Comparison of ENCODE assay signal across 1 cellular context in the genomic region with DNA sequence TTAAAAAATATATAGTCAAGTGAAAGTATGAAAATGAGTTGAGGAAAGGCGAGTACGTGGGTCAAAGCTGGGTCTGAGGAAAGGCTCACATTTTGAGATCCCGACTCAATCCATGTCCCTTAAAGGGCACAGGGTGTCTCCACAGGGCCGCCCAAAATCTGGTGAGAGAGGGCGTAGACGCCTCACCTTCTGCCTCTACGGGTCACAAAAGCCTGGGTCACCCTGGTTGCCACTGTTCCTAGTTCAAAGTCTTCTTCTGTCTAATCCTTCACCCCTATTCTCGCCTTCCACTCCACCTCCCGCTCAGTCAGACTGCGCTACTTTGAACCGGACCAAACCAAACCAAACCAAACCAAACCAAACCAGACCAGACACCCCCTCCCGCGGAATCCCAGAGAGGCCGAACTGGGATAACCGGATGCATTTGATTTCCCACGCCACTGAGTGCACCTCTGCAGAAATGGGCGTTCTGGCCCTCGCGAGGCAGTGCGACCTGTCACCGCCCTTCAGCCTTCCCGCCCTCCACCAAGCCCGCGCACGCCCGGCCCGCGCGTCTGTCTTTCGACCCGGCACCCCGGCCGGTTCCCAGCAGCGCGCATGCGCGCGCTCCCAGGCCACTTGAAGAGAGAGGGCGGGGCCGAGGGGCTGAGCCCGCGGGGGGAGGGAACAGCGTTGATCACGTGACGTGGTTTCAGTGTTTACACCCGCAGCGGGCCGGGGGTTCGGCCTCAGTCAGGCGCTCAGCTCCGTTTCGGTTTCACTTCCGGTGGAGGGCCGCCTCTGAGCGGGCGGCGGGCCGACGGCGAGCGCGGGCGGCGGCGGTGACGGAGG.
A peak's percentile ranks its signal among the peaks of the same experiment; 100 is the strongest.
TF ChIP-seq lines count a peak whose summit lies in the region.

A gene (plus strand): TSS at position 728 of the 831 bp plus-strand sequence. CDS start 261 bp downstream, outside the sequence.

TF ChIP-seq in HEK293, 187 proteins besides CTCF, POLR2A, EP300 and RAD21 (continued from another document):
- TF ChIP-seq, protein P1, sequence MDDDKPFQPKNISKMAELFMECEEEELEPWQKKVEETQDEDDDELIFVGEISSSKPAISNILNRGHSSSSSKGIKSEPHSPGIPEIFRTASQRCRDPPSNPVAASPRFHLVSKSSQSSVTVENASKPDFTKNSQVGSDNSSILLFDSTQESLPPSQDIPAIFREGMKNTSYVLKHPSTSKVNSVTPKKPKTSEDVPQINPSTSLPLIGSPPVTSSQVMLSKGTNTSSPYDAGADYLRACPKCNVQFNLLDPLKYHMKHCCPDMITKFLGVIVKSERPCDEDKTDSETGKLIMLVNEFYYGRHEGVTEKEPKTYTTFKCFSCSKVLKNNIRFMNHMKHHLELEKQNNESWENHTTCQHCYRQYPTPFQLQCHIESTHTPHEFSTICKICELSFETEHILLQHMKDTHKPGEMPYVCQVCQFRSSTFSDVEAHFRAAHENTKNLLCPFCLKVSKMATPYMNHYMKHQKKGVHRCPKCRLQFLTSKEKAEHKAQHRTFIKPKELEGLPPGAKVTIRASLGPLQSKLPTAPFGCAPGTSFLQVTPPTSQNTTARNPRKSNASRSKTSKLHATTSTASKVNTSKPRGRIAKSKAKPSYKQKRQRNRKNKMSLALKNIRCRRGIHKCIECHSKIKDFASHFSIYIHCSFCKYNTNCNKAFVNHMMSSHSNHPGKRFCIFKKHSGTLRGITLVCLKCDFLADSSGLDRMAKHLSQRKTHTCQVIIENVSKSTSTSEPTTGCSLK (tag by site-specific recombination; IDR thresholded peaks at IDR 0.05), result no peak
- TF ChIP-seq ZNF174 (tag by site-specific recombination; IDR thresholded peaks at IDR 0.05), result no peak
- no peak for TF ChIP-seq HOXC10 (CRISPR knock-in tag; IDR thresholded peaks at IDR 0.05)
- TF ChIP-seq BCL11B (tag by site-specific recombination; IDR thresholded peaks at IDR 0.05; ENCODE audit: low read depth), result no peak
- TF ChIP-seq, protein P2, sequence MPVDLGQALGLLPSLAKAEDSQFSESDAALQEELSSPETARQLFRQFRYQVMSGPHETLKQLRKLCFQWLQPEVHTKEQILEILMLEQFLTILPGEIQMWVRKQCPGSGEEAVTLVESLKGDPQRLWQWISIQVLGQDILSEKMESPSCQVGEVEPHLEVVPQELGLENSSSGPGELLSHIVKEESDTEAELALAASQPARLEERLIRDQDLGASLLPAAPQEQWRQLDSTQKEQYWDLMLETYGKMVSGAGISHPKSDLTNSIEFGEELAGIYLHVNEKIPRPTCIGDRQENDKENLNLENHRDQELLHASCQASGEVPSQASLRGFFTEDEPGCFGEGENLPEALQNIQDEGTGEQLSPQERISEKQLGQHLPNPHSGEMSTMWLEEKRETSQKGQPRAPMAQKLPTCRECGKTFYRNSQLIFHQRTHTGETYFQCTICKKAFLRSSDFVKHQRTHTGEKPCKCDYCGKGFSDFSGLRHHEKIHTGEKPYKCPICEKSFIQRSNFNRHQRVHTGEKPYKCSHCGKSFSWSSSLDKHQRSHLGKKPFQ (tag by site-specific recombination; IDR thresholded peaks at IDR 0.05), result no peak
- no peak for TF ChIP-seq ZNF221 (tag by site-specific recombination; IDR thresholded peaks at IDR 0.05; ENCODE audit: borderline replicate concordance)
- TF ChIP-seq, protein P3, sequence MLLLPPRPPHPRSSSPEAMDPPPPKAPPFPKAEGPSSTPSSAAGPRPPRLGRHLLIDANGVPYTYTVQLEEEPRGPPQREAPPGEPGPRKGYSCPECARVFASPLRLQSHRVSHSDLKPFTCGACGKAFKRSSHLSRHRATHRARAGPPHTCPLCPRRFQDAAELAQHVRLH (tag by site-specific recombination; IDR thresholded peaks at IDR 0.05), result no peak
- TF ChIP-seq, protein P4, sequence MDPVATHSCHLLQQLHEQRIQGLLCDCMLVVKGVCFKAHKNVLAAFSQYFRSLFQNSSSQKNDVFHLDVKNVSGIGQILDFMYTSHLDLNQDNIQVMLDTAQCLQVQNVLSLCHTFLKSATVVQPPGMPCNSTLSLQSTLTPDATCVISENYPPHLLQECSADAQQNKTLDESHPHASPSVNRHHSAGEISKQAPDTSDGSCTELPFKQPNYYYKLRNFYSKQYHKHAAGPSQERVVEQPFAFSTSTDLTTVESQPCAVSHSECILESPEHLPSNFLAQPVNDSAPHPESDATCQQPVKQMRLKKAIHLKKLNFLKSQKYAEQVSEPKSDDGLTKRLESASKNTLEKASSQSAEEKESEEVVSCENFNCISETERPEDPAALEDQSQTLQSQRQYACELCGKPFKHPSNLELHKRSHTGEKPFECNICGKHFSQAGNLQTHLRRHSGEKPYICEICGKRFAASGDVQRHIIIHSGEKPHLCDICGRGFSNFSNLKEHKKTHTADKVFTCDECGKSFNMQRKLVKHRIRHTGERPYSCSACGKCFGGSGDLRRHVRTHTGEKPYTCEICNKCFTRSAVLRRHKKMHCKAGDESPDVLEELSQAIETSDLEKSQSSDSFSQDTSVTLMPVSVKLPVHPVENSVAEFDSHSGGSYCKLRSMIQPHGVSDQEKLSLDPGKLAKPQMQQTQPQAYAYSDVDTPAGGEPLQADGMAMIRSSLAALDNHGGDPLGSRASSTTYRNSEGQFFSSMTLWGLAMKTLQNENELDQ (tag by site-specific recombination; IDR thresholded peaks at IDR 0.05; ENCODE audit: low read depth), result no peak
- TF ChIP-seq ZNF214 (tag by site-specific recombination; IDR thresholded peaks at IDR 0.05; ENCODE audit: borderline replicate concordance), result no peak
- peak; percentile 43; the same call in 1 of the 2 replicates for TF ChIP-seq ZNF561 (tag by site-specific recombination; IDR thresholded peaks at IDR 0.05; ENCODE audit: borderline replicate concordance)
- TF ChIP-seq, protein P5, sequence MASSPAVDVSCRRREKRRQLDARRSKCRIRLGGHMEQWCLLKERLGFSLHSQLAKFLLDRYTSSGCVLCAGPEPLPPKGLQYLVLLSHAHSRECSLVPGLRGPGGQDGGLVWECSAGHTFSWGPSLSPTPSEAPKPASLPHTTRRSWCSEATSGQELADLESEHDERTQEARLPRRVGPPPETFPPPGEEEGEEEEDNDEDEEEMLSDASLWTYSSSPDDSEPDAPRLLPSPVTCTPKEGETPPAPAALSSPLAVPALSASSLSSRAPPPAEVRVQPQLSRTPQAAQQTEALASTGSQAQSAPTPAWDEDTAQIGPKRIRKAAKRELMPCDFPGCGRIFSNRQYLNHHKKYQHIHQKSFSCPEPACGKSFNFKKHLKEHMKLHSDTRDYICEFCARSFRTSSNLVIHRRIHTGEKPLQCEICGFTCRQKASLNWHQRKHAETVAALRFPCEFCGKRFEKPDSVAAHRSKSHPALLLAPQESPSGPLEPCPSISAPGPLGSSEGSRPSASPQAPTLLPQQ (tag by site-specific recombination; IDR thresholded peaks at IDR 0.05), result peak; percentile 59
- TF ChIP-seq ZNF48 (tag by site-specific recombination; IDR thresholded peaks at IDR 0.05), result no peak
- no peak for TF ChIP-seq ZNF521 (tag by site-specific recombination; IDR thresholded peaks at IDR 0.05)
- no peak for TF ChIP-seq ZNF670 (tag by site-specific recombination; IDR thresholded peaks at IDR 0.05; ENCODE audit: low read depth)
- TF ChIP-seq EGR2 (tag by site-specific recombination; IDR thresholded peaks at IDR 0.05; ENCODE audit: low read depth), result peak; percentile 43; the same call in 1 of the 2 replicates
- no peak for TF ChIP-seq ZNF184 (tag by site-specific recombination; IDR thresholded peaks at IDR 0.05)
- TF ChIP-seq HOXA7 (CRISPR knock-in tag; IDR thresholded peaks at IDR 0.05; ENCODE audit: borderline replicate concordance), result no peak
- TF ChIP-seq ZNF404 (tag by site-specific recombination; IDR thresholded peaks at IDR 0.05), result no peak
- TF ChIP-seq ZNF629 (tag by site-specific recombination; IDR thresholded peaks at IDR 0.05), result no peak
- TF ChIP-seq ZBTB1 (tag by site-specific recombination; IDR thresholded peaks at IDR 0.05), result no peak
- TF ChIP-seq, protein P6, sequence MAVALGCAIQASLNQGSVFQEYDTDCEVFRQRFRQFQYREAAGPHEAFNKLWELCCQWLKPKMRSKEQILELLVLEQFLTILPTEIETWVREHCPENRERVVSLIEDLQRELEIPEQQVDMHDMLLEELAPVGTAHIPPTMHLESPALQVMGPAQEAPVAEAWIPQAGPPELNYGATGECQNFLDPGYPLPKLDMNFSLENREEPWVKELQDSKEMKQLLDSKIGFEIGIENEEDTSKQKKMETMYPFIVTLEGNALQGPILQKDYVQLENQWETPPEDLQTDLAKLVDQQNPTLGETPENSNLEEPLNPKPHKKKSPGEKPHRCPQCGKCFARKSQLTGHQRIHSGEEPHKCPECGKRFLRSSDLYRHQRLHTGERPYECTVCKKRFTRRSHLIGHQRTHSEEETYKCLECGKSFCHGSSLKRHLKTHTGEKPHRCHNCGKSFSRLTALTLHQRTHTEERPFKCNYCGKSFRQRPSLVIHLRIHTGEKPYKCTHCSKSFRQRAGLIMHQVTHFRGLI (tag by site-specific recombination; IDR thresholded peaks at IDR 0.05), result peak; percentile 46; the same call in 1 of the 2 replicates
- TF ChIP-seq, protein P7, sequence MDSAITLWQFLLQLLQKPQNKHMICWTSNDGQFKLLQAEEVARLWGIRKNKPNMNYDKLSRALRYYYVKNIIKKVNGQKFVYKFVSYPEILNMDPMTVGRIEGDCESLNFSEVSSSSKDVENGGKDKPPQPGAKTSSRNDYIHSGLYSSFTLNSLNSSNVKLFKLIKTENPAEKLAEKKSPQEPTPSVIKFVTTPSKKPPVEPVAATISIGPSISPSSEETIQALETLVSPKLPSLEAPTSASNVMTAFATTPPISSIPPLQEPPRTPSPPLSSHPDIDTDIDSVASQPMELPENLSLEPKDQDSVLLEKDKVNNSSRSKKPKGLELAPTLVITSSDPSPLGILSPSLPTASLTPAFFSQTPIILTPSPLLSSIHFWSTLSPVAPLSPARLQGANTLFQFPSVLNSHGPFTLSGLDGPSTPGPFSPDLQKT (IDR thresholded peaks at IDR 0.05; ENCODE audit: borderline replicate concordance, low read depth, low read length), result no peak
- TF ChIP-seq ZNF114 (tag by site-specific recombination; IDR thresholded peaks at IDR 0.05), result no peak
- TF ChIP-seq HOXD13 (CRISPR knock-in tag; IDR thresholded peaks at IDR 0.05; ENCODE audit: borderline replicate concordance), result no peak
- no peak for TF ChIP-seq ZNF175 (tag by site-specific recombination; IDR thresholded peaks at IDR 0.05)
- TF ChIP-seq PRDM1 (tag by site-specific recombination; IDR thresholded peaks at IDR 0.05), result no peak
- TF ChIP-seq, protein P8, sequence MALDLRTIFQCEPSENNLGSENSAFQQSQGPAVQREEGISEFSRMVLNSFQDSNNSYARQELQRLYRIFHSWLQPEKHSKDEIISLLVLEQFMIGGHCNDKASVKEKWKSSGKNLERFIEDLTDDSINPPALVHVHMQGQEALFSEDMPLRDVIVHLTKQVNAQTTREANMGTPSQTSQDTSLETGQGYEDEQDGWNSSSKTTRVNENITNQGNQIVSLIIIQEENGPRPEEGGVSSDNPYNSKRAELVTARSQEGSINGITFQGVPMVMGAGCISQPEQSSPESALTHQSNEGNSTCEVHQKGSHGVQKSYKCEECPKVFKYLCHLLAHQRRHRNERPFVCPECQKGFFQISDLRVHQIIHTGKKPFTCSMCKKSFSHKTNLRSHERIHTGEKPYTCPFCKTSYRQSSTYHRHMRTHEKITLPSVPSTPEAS (tag by site-specific recombination; IDR thresholded peaks at IDR 0.05), result no peak
- no peak for TF ChIP-seq ZNF426 (tag by site-specific recombination; IDR thresholded peaks at IDR 0.05)
- TF ChIP-seq ZNF600 (tag by site-specific recombination; IDR thresholded peaks at IDR 0.05), result peak; percentile 65; the same call in 1 of the 2 replicates
- TF ChIP-seq ZNF791 (tag by site-specific recombination; IDR thresholded peaks at IDR 0.05), result no peak
- TF ChIP-seq ZNF239 (tag by site-specific recombination; IDR thresholded peaks at IDR 0.05), result no peak
- TF ChIP-seq, protein P9, sequence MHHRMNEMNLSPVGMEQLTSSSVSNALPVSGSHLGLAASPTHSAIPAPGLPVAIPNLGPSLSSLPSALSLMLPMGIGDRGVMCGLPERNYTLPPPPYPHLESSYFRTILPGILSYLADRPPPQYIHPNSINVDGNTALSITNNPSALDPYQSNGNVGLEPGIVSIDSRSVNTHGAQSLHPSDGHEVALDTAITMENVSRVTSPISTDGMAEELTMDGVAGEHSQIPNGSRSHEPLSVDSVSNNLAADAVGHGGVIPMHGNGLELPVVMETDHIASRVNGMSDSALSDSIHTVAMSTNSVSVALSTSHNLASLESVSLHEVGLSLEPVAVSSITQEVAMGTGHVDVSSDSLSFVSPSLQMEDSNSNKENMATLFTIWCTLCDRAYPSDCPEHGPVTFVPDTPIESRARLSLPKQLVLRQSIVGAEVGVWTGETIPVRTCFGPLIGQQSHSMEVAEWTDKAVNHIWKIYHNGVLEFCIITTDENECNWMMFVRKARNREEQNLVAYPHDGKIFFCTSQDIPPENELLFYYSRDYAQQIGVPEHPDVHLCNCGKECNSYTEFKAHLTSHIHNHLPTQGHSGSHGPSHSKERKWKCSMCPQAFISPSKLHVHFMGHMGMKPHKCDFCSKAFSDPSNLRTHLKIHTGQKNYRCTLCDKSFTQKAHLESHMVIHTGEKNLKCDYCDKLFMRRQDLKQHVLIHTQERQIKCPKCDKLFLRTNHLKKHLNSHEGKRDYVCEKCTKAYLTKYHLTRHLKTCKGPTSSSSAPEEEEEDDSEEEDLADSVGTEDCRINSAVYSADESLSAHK (tag by site-specific recombination; IDR thresholded peaks at IDR 0.05), result no peak
- peak; percentile 71 for TF ChIP-seq SP7 (tag by site-specific recombination; IDR thresholded peaks at IDR 0.05)
- TF ChIP-seq KLF1 (tag by site-specific recombination; IDR thresholded peaks at IDR 0.05), result peak; percentile 68
- no peak for TF ChIP-seq SALL2 (tag by site-specific recombination; IDR thresholded peaks at IDR 0.05; ENCODE audit: borderline replicate concordance)
- TF ChIP-seq, protein P10, sequence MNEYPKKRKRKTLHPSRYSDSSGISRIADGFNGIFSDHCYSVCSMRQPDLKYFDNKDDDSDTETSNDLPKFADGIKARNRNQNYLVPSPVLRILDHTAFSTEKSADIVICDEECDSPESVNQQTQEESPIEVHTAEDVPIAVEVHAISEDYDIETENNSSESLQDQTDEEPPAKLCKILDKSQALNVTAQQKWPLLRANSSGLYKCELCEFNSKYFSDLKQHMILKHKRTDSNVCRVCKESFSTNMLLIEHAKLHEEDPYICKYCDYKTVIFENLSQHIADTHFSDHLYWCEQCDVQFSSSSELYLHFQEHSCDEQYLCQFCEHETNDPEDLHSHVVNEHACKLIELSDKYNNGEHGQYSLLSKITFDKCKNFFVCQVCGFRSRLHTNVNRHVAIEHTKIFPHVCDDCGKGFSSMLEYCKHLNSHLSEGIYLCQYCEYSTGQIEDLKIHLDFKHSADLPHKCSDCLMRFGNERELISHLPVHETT (tag by site-specific recombination; IDR thresholded peaks at IDR 0.05), result no peak
- TF ChIP-seq ZNF157 (tag by site-specific recombination; IDR thresholded peaks at IDR 0.05), result no peak
- no peak for TF ChIP-seq ZNF266 (tag by site-specific recombination; IDR thresholded peaks at IDR 0.05; ENCODE audit: low read depth)
- peak; percentile 61; the same call in 1 of the 2 replicates for TF ChIP-seq KLF7 (tag by site-specific recombination; IDR thresholded peaks at IDR 0.05; ENCODE audit: borderline replicate concordance)
- 0 out of 2 replicates have a peak, but pooled peaks have one; percentile 3 for TF ChIP-seq ZNF202 (tag by site-specific recombination; IDR thresholded peaks at IDR 0.05; ENCODE audit: borderline replicate concordance)
- no peak for TF ChIP-seq ZSCAN16 (tag by site-specific recombination; IDR thresholded peaks at IDR 0.05)
